Comparison of ENCODE assay signal across 8 cellular contexts in genomic region chr2:44170337-44170736, GRCh38. TPM values are rescaled to one million over a fixed set of nuclear protein-coding genes. Genes with fewer than 3 reads are reported as not detected.
A peak's percentile ranks its signal among the peaks of the same experiment; 100 is the strongest.
DNase-seq lines count a peak whose midpoint lies in the region; ATAC-seq, FAIRE-seq and TF ChIP-seq lines count a peak whose summit lies in the region.

No MANE protein-coding gene starts in this region.

- peaks cover 8% of the 10 kb centered on the region for H3K4me1 ChIP-seq in mucosa of stomach (ENCODE audit: control insufficient read depth, insufficient read depth, low read length)

- no peaks in the 10 kb centered on the region for H3K9me3 ChIP-seq in MG63
- H3K9me3 ChIP-seq in mucosa of stomach (ENCODE audit: control insufficient read depth, low read length): no peaks in the 10 kb centered on the region

- no peak for TF ChIP-seq POLR2A in GM12891 (IDR thresholded peaks at IDR 0.05; ENCODE audit: low read depth, low read length)

- FAIRE-seq in GM12891 (lab: Jason Lieb, UNC): no peak

- H3K27me3 ChIP-seq in MG63: no peaks in the 10 kb centered on the region
- no peaks in the 10 kb centered on the region for H3K27me3 ChIP-seq in mucosa of stomach (ENCODE audit: control insufficient read depth, insufficient read depth, low read length)

- no peak for TF ChIP-seq CTCF in choroid plexus epithelial cell (conservative IDR thresholded peaks at IDR 0.05; ENCODE audit: low read depth, low read length)

- no peak for ATAC-seq in HG03097 (IDR thresholded peaks at IDR 0.05; ENCODE audit: low FRiP score, unreplicated experiment)

- H3K4me3 ChIP-seq in MG63 (peak overlapping the region; percentile 90), choroid plexus epithelial cell (ENCODE audit: low read depth, low read length) (peak overlapping the region; percentile 89), mucosa of stomach (ENCODE audit: low read length) (peak overlapping the region; percentile 93)

- H3K9ac ChIP-seq in mucosa of stomach (ENCODE audit: low read length): peak overlapping the region; percentile 97

- DNase-seq in ELR (ENCODE audit: low read depth): peak; percentile 32
- DNase-seq in MG63: no peak
- DNase-seq in choroid plexus epithelial cell (ENCODE audit: low read depth): peak; percentile 60
- no peak for DNase-seq in amniotic stem cell (lab: John Stamatoyannopoulos, UW)
- no peak for DNase-seq in UCSD-AML1 (lab: John Stamatoyannopoulos, UW; ENCODE audit: unreplicated experiment)
- DNase-seq in GM12891 (ENCODE audit: insufficient read length, low spot score): no peak

- no peaks in the 10 kb centered on the region for H3K36me3 ChIP-seq in MG63
- H3K36me3 ChIP-seq in mucosa of stomach (ENCODE audit: control insufficient read depth, insufficient read depth, low read length): no peaks in the 10 kb centered on the region

TF ChIP-seq in GM12891, 5 proteins besides CTCF, POLR2A, EP300 and RAD21:
- TF ChIP-seq SPI1 (IDR thresholded peaks at IDR 0.05; ENCODE audit: low read depth, low read length) (no peak), POLR2AphosphoS5 (IDR thresholded peaks at IDR 0.05; ENCODE audit: low read depth, low read length) (no peak), TAF1 (IDR thresholded peaks at IDR 0.05; ENCODE audit: low read depth, low read length) (no peak)

RNA-seq across cellular contexts. Expression of gene PPM1B, which starts 1.7 kb away (rescaled TPM):
- total RNA-seq in MG63 (2014; rRNA removed; shearing (Covaris generic); ENCODE audit: low replicate concordance): 16.6 and 29.5 TPM in 2 replicates
- polyA plus RNA-seq in GM12891 (2012; ENCODE audit: low read depth, missing spikeins): 18.6 TPM

Comparison
In these comparisons a context has a peak if more than half of its experiments do, and no peak if none do; other contexts are left out.
1. DNase-seq: peak in ELR (single experiment) and choroid plexus epithelial cell (single experiment); none in MG63 (single experiment), amniotic stem cell (single experiment), UCSD-AML1 (single experiment) and GM12891 (single experiment).
2. Peak in every context shown above with its lines, with median percentiles within 50 percentile points of each other: H3K4me3 ChIP-seq.